In genomic region chr7:142385528-142386340, GRCh38 we compare ENCODE assay signal across 8 cellular contexts.
DNase-seq lines count a peak whose midpoint lies in the region; ATAC-seq and TF ChIP-seq lines count a peak whose summit lies in the region.

No MANE protein-coding gene starts in this region.

- CTCF ChIA-PET in CD4-positive, alpha-beta T cell (lab: Charles Lee), result interaction anchor here (1.5 to 1.8 kb wide), 2 partner anchors 27 to 457 kb away, joined by 3 to 5 read pairs; no protein-coding TSS in a partner anchor

- peak; percentile 68 for TF ChIP-seq CTCF in CD4-positive, alpha-beta T cell (IDR thresholded peaks at IDR 0.05)

- ATAC-seq in CD4-positive, alpha-beta T cell (ENCODE audit: poor library complexity), result peak; percentile 68
- ATAC-seq in GM18873 (IDR thresholded peaks at IDR 0.05; ENCODE audit: low FRiP score, unreplicated experiment) (peak; percentile 68), HG03135 (IDR thresholded peaks at IDR 0.05; ENCODE audit: unreplicated experiment) (peak; percentile 82)
- peak; percentile 61 for ATAC-seq in activated T-helper 17 cell treated with anti-CD3 and anti-CD28 coated beads, Interleukin-2, amount 50 U/mL, for 72 hours (replicated peaks)

- no peaks in the 10 kb centered on the region for H3K27me3 ChIP-seq in CD4-positive, alpha-beta T cell (ENCODE audit: control insufficient read depth, insufficient read depth, low read length)

- DNase-seq in CD4-positive, alpha-beta T cell, result peak in 4 of 10 experiments; percentile 16 to 34 (median 24)
- DNase-seq in NCI-H748 treated with DMSO at 0.1 percent for 48 hours (lab: John Stamatoyannopoulos, UW) (peak; percentile 16), globus pallidus (ENCODE audit: low spot score) (peak; percentile 52), putamen (ENCODE audit: low spot score) (peak; percentile 49), posterior vena cava (ENCODE audit: low spot score) (no peak)

- H3K27me3 Mint-ChIP-seq in CD4-positive, alpha-beta T cell, result no peaks in the 10 kb centered on the region
- no peaks in the 10 kb centered on the region for H3K27me3 Mint-ChIP-seq in activated T-helper 17 cell treated with anti-CD3 and anti-CD28 coated beads, Interleukin-2, amount 50 U/mL, for 72 hours

- H3K27ac Mint-ChIP-seq in CD4-positive, alpha-beta T cell, result no peak overlapping the region
- H3K27ac Mint-ChIP-seq in activated T-helper 17 cell treated with anti-CD3 and anti-CD28 coated beads, Interleukin-2, amount 50 U/mL, for 72 hours, result peak overlapping the region; percentile 89

- H3K4me1 Mint-ChIP-seq in CD4-positive, alpha-beta T cell (ENCODE audit: low read depth), result peaks cover 26% of the 10 kb centered on the region
- H3K4me1 Mint-ChIP-seq in activated T-helper 17 cell treated with anti-CD3 and anti-CD28 coated beads, Interleukin-2, amount 50 U/mL, for 72 hours, result peaks cover 14% of the 10 kb centered on the region

- H3K36me3 Mint-ChIP-seq in CD4-positive, alpha-beta T cell (ENCODE audit: low read depth), result no peaks in the 10 kb centered on the region
- H3K36me3 Mint-ChIP-seq in activated T-helper 17 cell treated with anti-CD3 and anti-CD28 coated beads, Interleukin-2, amount 50 U/mL, for 72 hours (ENCODE audit: low read depth), result no peaks in the 10 kb centered on the region

- no peak overlapping the region for H3K27ac ChIP-seq in CD4-positive, alpha-beta T cell (ENCODE audit: low read depth, low read length)

- intact Hi-C loops in CD4-positive, alpha-beta T cell (cut with DNase I, micrococcal nuclease), result no loop called here
- intact Hi-C loops in posterior vena cava (cut with DNase I), result no loop called here

- H3K9me3 ChIP-seq in CD4-positive, alpha-beta T cell (ENCODE audit: control insufficient read depth, low read length), result no peaks in the 10 kb centered on the region

- POLR2A ChIA-PET in CD4-positive, alpha-beta T cell (lab: Charles Lee), result interaction anchor here (1.5 to 1.9 kb wide), 2 partner anchors 412 to 423 kb away, joined by 3 to 9 read pairs; no protein-coding TSS in a partner anchor

- no peaks in the 10 kb centered on the region for H3K9me3 Mint-ChIP-seq in CD4-positive, alpha-beta T cell
- no peaks in the 10 kb centered on the region for H3K9me3 Mint-ChIP-seq in activated T-helper 17 cell treated with anti-CD3 and anti-CD28 coated beads, Interleukin-2, amount 50 U/mL, for 72 hours

- peak overlapping the region; percentile 5 for H3K4me3 Mint-ChIP-seq in CD4-positive, alpha-beta T cell
- peak overlapping the region; percentile 78 for H3K4me3 Mint-ChIP-seq in activated T-helper 17 cell treated with anti-CD3 and anti-CD28 coated beads, Interleukin-2, amount 50 U/mL, for 72 hours
